16 cellular contexts compared by ENCODE assay signal in the genomic region with DNA sequence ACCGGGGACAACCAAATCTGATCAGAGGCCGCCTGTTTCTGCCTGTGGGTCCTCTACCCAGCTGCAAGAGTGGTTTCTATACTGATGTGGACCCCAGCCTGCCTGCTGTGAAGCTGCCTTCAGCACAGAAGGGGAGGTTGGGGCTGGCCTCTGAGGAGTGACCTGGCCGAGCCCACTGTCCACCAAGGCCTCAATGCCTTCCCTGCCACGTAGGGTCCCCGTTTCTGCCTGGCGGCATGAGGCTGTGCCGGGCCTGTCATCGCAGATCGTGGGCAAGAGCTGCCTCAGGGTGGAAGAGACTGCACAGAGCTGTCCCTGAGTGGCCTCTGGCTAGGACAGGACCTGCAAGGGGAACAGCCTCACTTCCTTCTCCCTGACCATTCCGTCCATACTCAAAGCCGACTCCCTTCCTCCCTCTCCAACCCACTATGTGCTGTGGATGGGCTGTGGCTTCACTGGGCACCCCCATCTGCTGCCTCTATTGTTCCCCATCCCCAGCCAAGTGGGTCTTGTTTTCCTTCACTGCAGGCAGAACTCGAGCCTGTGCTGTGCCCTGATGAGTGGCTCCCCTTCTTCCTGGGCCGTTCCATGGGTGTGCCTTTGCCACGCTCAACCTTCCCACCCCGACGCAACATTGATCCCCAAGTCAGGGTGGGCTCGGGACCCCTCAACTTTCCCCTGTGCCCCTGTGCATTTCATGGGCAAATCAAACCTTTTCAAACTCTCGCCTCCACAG.
DNase-seq lines count a peak whose midpoint lies in the region; ATAC-seq, FAIRE-seq and TF ChIP-seq lines count a peak whose summit lies in the region.
"Had no signal": no experiment of that assay in that cellular context is flagged by ENCODE, and none has a peak within 500 bp of the region (broad histone marks: within the 10 kb centered on the region; RNA-seq: fewer than 3 reads in every experiment).

No MANE protein-coding gene starts in this region.

- no peak overlapping the region for H4K91ac ChIP-seq in H1 (replicated peaks; ENCODE audit: insufficient read length, low read length)

- no peak overlapping the region for H3K4me2 ChIP-seq in H1 (ENCODE audit: insufficient read depth in 1 of 2, low read depth in 2 of 2, low read length in 2 of 2)
- H3K4me2 ChIP-seq in neural progenitor cell: peak overlapping the region; percentile 64

- H3F3A ChIP-seq in neural progenitor cell (ENCODE audit: low read depth): peaks cover 24% of the 10 kb centered on the region

- TF ChIP-seq EP300 in H1 (IDR thresholded peaks at IDR 0.05; ENCODE audit: borderline replicate concordance in 1 of 2, low read depth in 2 of 2, low read length in 2 of 2): no peak

- H3K56ac ChIP-seq in H1 (replicated peaks; ENCODE audit: insufficient read length, low read depth, low read length): no peak overlapping the region

- H3K4me3 ChIP-seq in right cardiac atrium (ENCODE audit: low read length) (no peak overlapping the region), H1 (ENCODE audit: extremely low read depth in 1 of 4, insufficient read depth in 2 of 4, low read depth in 3 of 4, low read length in 4 of 4) (no peak overlapping the region), neural progenitor cell (no peak overlapping the region), vagina (no peak overlapping the region), SJCRH30 (no peak overlapping the region)

- H2BK120ac ChIP-seq in H1 (replicated peaks; ENCODE audit: low read depth, low read length): no peak overlapping the region

- POLR2A ChIA-PET in H1 (lab: Charles Lee; ENCODE audit: partially characterized antibody): interaction anchor here (0.6 kb wide), 1 partner anchor 741 kb away, joined by 3 read pairs; no protein-coding TSS in a partner anchor

- H3K9ac ChIP-seq in H1 (replicated peaks in 1 of 4; ENCODE audit: extremely low read depth in 1 of 4, low read depth in 3 of 4, low read length in 3 of 4): no peak overlapping the region
- no peak overlapping the region for H3K9ac ChIP-seq in neural progenitor cell

- H3K4me1 ChIP-seq in right cardiac atrium (ENCODE audit: control insufficient read depth, insufficient read depth, low read length) (no peaks in the 10 kb centered on the region), H1 (replicated peaks in 1 of 4; ENCODE audit: control insufficient read depth in 3 of 4, insufficient read depth in 4 of 4, low read length in 3 of 4) (peaks cover 0 to 9% (median 3%) of the 10 kb centered on the region in 4 experiments; a peak in 4 of 7 replicates), neural progenitor cell (peaks cover 21% of the 10 kb centered on the region), vagina (no peaks in the 10 kb centered on the region), SJCRH30 (peaks cover 3% of the 10 kb centered on the region; the same call in 1 of the 2 replicates)

- H2BK20ac ChIP-seq in H1 (ENCODE audit: low read length): no peak overlapping the region

- H3K27me3 ChIP-seq in right cardiac atrium (ENCODE audit: control insufficient read depth, insufficient read depth): no peaks in the 10 kb centered on the region
- no peaks in the 10 kb centered on the region for H3K27me3 ChIP-seq in H1 (replicated peaks in 1 of 4; ENCODE audit: control insufficient read depth in 3 of 4, extremely low read depth in 1 of 4, insufficient read depth in 3 of 4, low read length in 3 of 4)
- peaks cover 6% of the 10 kb centered on the region for H3K27me3 ChIP-seq in neural progenitor cell
- H3K27me3 ChIP-seq in vagina: no peaks in the 10 kb centered on the region
- H3K27me3 ChIP-seq in SJCRH30: no peaks in the 10 kb centered on the region

- H3K9me3 Mint-ChIP-seq in neural progenitor cell: peaks cover 24% of the 10 kb centered on the region

- H2BK12ac ChIP-seq in H1 (ENCODE audit: low read depth, low read length): peak overlapping the region; percentile 7; the same call in 1 of the 2 replicates

- H3K18ac ChIP-seq in H1 (ENCODE audit: extremely low read depth, low read length): peak overlapping the region; percentile 48

- intact Hi-C loops in right cardiac atrium (cut with DNase I): no loop called here
- intact Hi-C loops in Right ventricle myocardium inferior (cut with DNase I): no loop called here
- intact Hi-C loops in vagina (cut with DNase I): no loop called here

- H3K79me2 ChIP-seq in H1 (ENCODE audit: control insufficient read depth in 1 of 2, insufficient read depth in 2 of 2, low read length in 2 of 2): no peaks in the 10 kb centered on the region
- H3K79me2 ChIP-seq in neural progenitor cell (ENCODE audit: low read depth): no peaks in the 10 kb centered on the region

- no peaks in the 10 kb centered on the region for H3K23me2 ChIP-seq in H1 (ENCODE audit: low read depth, low read length)

- no peak overlapping the region for H3K27ac Mint-ChIP-seq in neural progenitor cell

- no peak overlapping the region for H3K4me3 Mint-ChIP-seq in neural progenitor cell

- no peak overlapping the region for H4K5ac ChIP-seq in H1 (ENCODE audit: insufficient read length, low read depth, low read length)

- H3K27ac ChIP-seq in right cardiac atrium (ENCODE audit: low read length) (no peak overlapping the region), H1 (ENCODE audit: low read depth, low read length) (no peak overlapping the region), neural progenitor cell (no peak overlapping the region), vagina (no peak overlapping the region), SJCRH30 (no peak overlapping the region)
- H3K27ac ChIP-seq: RWPE1 had no signal

- H2AK5ac ChIP-seq in H1 (ENCODE audit: low read depth, low read length): 0 out of 2 replicates have a peak overlapping the region, but pooled peaks have one; percentile 16

- H3K36me3 ChIP-seq in H1 (ENCODE audit: control insufficient read depth in 2 of 4, insufficient read depth in 4 of 4, low read length in 3 of 4) (no peaks in the 10 kb centered on the region), neural progenitor cell (no peaks in the 10 kb centered on the region), vagina (no peaks in the 10 kb centered on the region), SJCRH30 (no peaks in the 10 kb centered on the region)

- no peak overlapping the region for H2BK5ac ChIP-seq in H1 (ENCODE audit: low read depth, low read length)

- no peak overlapping the region for H2AFZ ChIP-seq in H1 (ENCODE audit: low read length)
- H2AFZ ChIP-seq in neural progenitor cell (replicated peaks): no peak overlapping the region

- CTCF ChIA-PET in H1 (lab: Charles Lee; ENCODE audit: partially characterized antibody): interaction anchor here (3.6 to 4.0 kb wide), 2 partner anchors 21 kb away, joined by 17 read pairs; no protein-coding TSS in a partner anchor

- H4K20me1 ChIP-seq in H1 (replicated peaks in 1 of 2; ENCODE audit: control insufficient read depth in 1 of 2, insufficient read depth in 2 of 2, low read length in 2 of 2) (no peaks in the 10 kb centered on the region), neural progenitor cell (ENCODE audit: low read depth) (peaks cover 10% of the 10 kb centered on the region)

- no peak overlapping the region for H3K4ac ChIP-seq in H1 (replicated peaks; ENCODE audit: insufficient read length, low read depth, low read length)

- no peak overlapping the region for H3K23ac ChIP-seq in H1 (ENCODE audit: insufficient read length)

- peaks cover 11% of the 10 kb centered on the region for H3K36me3 Mint-ChIP-seq in neural progenitor cell

- DNase-seq in right cardiac atrium (no peak), Right ventricle myocardium inferior (ENCODE audit: missing footprints) (no peak), H1 (ENCODE audit: low read depth in 1 of 2, low spot score in 2 of 2) (no peak), neural progenitor cell (ENCODE audit: low spot score) (no peak), vagina (ENCODE audit: extremely low spot score in 2 of 2) (no peak), NCI-H526 (lab: John Stamatoyannopoulos, UW) (no peak), SJCRH30 (no peak), NCI-H1930 (lab: John Stamatoyannopoulos, UW) (no peak)
- DNase-seq: C1 segment of cervical spinal cord; GF-D8; NCI-H1105 treated with DMSO at 0.1 percent for 48 hours; NCI-H187; NCI-H345; NK-92 treated with Interleukin-12 subunit alpha and Interleukin-12 subunit beta, amount 100 ng/mL, for 24 hours had no signal

- no peak overlapping the region for H3K14ac ChIP-seq in H1 (ENCODE audit: insufficient read length)

- no peak for FAIRE-seq in H1 (lab: Jason Lieb, UNC)
- FAIRE-seq: H54 had no signal

- TF ChIP-seq CTCF in H1 (IDR thresholded peaks at IDR 0.05; ENCODE audit: control extremely low read depth in 1 of 3, insufficient read depth in 1 of 3, low read depth in 1 of 3, low read length in 3 of 3) (no peak), neural progenitor cell (IDR thresholded peaks at IDR 0.05) (no peak), vagina (IDR thresholded peaks at IDR 0.05) (no peak)

- WGBS in right cardiac atrium: 87% methylated on average over 18 of the region's 18 CpGs
- WGBS in H1 (ENCODE audit: extremely low coverage in 1 of 2, insufficient coverage in 1 of 2, insufficient read length in 1 of 2, insufficient replicate concordance in 2 of 2, low coverage in 1 of 2, low lambda C conversion rate in 2 of 2, missing lambda C conversion rate in 1 of 2), 2 experiments: 89% methylated on average over 15 of the region's 18 CpGs; no CpG with 5 or more reads in 1 of the 2 experiments

- TF ChIP-seq POLR2A in H1 (IDR thresholded peaks at IDR 0.05; ENCODE audit: control extremely low read depth in 1 of 2, low read depth in 2 of 2, low read length in 2 of 2): no peak
- TF ChIP-seq POLR2A in vagina (IDR thresholded peaks at IDR 0.05): no peak

- H3K9me3 ChIP-seq in right cardiac atrium (ENCODE audit: control insufficient read depth, low read length) (no peaks in the 10 kb centered on the region), H1 (ENCODE audit: insufficient read depth in 2 of 2, low read depth in 1 of 2, low read length in 1 of 2) (peaks cover 7 to 11% of the 10 kb centered on the region in 2 experiments; a peak in 2 of 4 replicates), neural progenitor cell (ENCODE audit: low read depth) (peaks cover 15% of the 10 kb centered on the region), vagina (no peaks in the 10 kb centered on the region), SJCRH30 (replicated peaks) (0 out of 2 replicates have a peak, but pooled peaks cover 4% of the 10 kb centered on the region)

- H2BK15ac ChIP-seq in H1 (ENCODE audit: low read length): no peak overlapping the region

- H3K4me1 Mint-ChIP-seq in neural progenitor cell: peaks cover 28% of the 10 kb centered on the region

- H4K8ac ChIP-seq in H1 (ENCODE audit: extremely low read depth, insufficient read depth, low read length): no peak overlapping the region

- peaks cover 14% of the 10 kb centered on the region for H3K27me3 Mint-ChIP-seq in neural progenitor cell (ENCODE audit: insufficient read depth, low read depth)

- no peak for TF ChIP-seq RAD21 in H1 (IDR thresholded peaks at IDR 0.05 in 1 of 2, conservative IDR thresholded peaks at IDR 0.05 in 1 of 2; ENCODE audit: low read depth in 2 of 2, low read length in 2 of 2)

- ATAC-seq in right cardiac atrium (peak; percentile 11 to 25), Right ventricle myocardium inferior (no peak)

- no peaks in the 10 kb centered on the region for H3K79me1 ChIP-seq in H1 (ENCODE audit: low read depth, low read length)

TF ChIP-seq in H1, 55 proteins besides CTCF, POLR2A, EP300 and RAD21:
- no peak for TF ChIP-seq JUN (IDR thresholded peaks at IDR 0.05; ENCODE audit: low read depth, low read length)
- TF ChIP-seq FOSL1 (IDR thresholded peaks at IDR 0.05; ENCODE audit: insufficient read depth, low read depth, low read length): no peak
- TF ChIP-seq BCL11A (IDR thresholded peaks at IDR 0.05; ENCODE audit: low read depth in 2 of 2, low read length in 2 of 2): no peak
